In genomic region chr13:49908637-49909036, GRCh38 we compare ENCODE assay signal across 17 cellular contexts. TPM values are rescaled to one million over a fixed set of nuclear protein-coding genes. Genes with fewer than 3 reads are reported as not detected.
DNase-seq lines count a peak whose midpoint lies in the region; ATAC-seq and TF ChIP-seq lines count a peak whose summit lies in the region.
"Had no signal": no experiment of that assay in that cellular context is flagged by ENCODE, and none has a peak within 500 bp of the region (broad histone marks: within the 10 kb centered on the region; RNA-seq: fewer than 3 reads in every experiment).

No MANE protein-coding gene starts in this region.

- peak; percentile 16 for TF ChIP-seq CTCF in NB4 (IDR thresholded peaks at IDR 0.05; ENCODE audit: low read depth, low read length)
- peak; percentile 43 for TF ChIP-seq CTCF in chondrocyte (IDR thresholded peaks at IDR 0.05)
- TF ChIP-seq CTCF in type B pancreatic cell (conservative IDR thresholded peaks at IDR 0.05), result peak; percentile 29

- peak; percentile 5 for DNase-seq in activated CD4-positive, alpha-beta T cell treated with anti-CD3 and anti-CD28 coated beads for 36 hours
- no peak for DNase-seq in activated CD4-positive, alpha-beta T cell treated with anti-CD3 and anti-CD28 coated beads, Interleukin-2, amount 50 U/mL, for 48 hours
- DNase-seq in NB4 (ENCODE audit: low read depth) (peak; percentile 44), chondrocyte (ENCODE audit: low spot score) (no peak), type B pancreatic cell (ENCODE audit: extremely low spot score, unreplicated experiment) (no peak), Right ventricle myocardium superior (no peak), NCI-H1436 treated with DMSO at 0.1 percent for 48 hours (lab: John Stamatoyannopoulos, UW) (no peak), Ammon's horn (ENCODE audit: low spot score) (no peak)
- DNase-seq: activated CD4-positive, alpha-beta memory T cell treated with anti-CD3 and anti-CD28 coated beads for 36 hours; activated T-cell treated with anti-CD3 and anti-CD28 coated beads, Interleukin-2, amount 50 U/mL, for 48 hours; effector CD4-positive, alpha-beta T cell; hypothalamus; NCI-H1092 treated with DMSO at 0.1 percent for 48 hours; stimulated activated CD4-positive, alpha-beta T cell treated with anti-CD3 and anti-CD28 coated beads, Interleukin-2, amount 100 ng/mL, for 48 hours; stimulated activated CD8-positive, alpha-beta memory T cell treated with anti-CD3 and anti-CD28 coated beads, Interleukin-4, amount 100 ng/mL, for 48 hours had no signal

- H3K27ac Mint-ChIP-seq in activated CD4-positive, alpha-beta T cell treated with anti-CD3 and anti-CD28 coated beads for 36 hours, result no peak overlapping the region
- no peak overlapping the region for H3K27ac Mint-ChIP-seq in chondrocyte (ENCODE audit: unreplicated experiment)
- H3K27ac Mint-ChIP-seq in type B pancreatic cell, result no peak overlapping the region
- H3K27ac Mint-ChIP-seq: activated CD4-positive, alpha-beta memory T cell treated with anti-CD3 and anti-CD28 coated beads for 36 hours; activated naive CD8-positive, alpha-beta T cell had no signal

- CTCF ChIA-PET in activated CD4-positive, alpha-beta T cell treated with anti-CD3 and anti-CD28 coated beads for 36 hours (lab: Charles Lee), result interaction anchor here (0.6 kb wide), 1 partner anchor 1125 kb away, joined by 4 read pairs; no protein-coding TSS in a partner anchor

- no peaks in the 10 kb centered on the region for H3K9me3 Mint-ChIP-seq in activated CD4-positive, alpha-beta T cell treated with anti-CD3 and anti-CD28 coated beads for 36 hours (ENCODE audit: low read depth)
- H3K9me3 Mint-ChIP-seq in chondrocyte (ENCODE audit: low read depth) (peaks cover 2% of the 10 kb centered on the region), type B pancreatic cell (peaks cover 6% of the 10 kb centered on the region)
- H3K9me3 Mint-ChIP-seq: activated CD4-positive, alpha-beta memory T cell treated with anti-CD3 and anti-CD28 coated beads for 36 hours had no signal

- H3K4me3 ChIP-seq in NB4 (ENCODE audit: low read depth, low read length), result no peak overlapping the region
- H3K4me3 ChIP-seq: SJSA1 had no signal

- peaks cover 6% of the 10 kb centered on the region for H3K36me3 Mint-ChIP-seq in activated CD4-positive, alpha-beta T cell treated with anti-CD3 and anti-CD28 coated beads for 36 hours (ENCODE audit: low read depth)
- peaks cover 5% of the 10 kb centered on the region for H3K36me3 Mint-ChIP-seq in chondrocyte (ENCODE audit: low read depth)
- H3K36me3 Mint-ChIP-seq in type B pancreatic cell, result peaks cover 5% of the 10 kb centered on the region
- H3K36me3 Mint-ChIP-seq: activated naive CD8-positive, alpha-beta T cell had no signal

- ATAC-seq in activated CD4-positive, alpha-beta T cell treated with anti-CD3 and anti-CD28 coated beads for 36 hours, result no peak
- no peak for ATAC-seq in Right ventricle myocardium superior (ENCODE audit: poor library complexity)

- POLR2A ChIA-PET in activated CD4-positive, alpha-beta T cell treated with anti-CD3 and anti-CD28 coated beads for 36 hours (lab: Charles Lee), result interaction anchor here (0.6 kb wide), 1 partner anchor 17 kb away, joined by 3 read pairs; no protein-coding TSS in a partner anchor

- intact Hi-C loops in activated CD4-positive, alpha-beta T cell treated with anti-CD3 and anti-CD28 coated beads for 36 hours (cut with DNase I, micrococcal nuclease), result no loop called here
- intact Hi-C loops in Right ventricle myocardium superior (cut with DNase I), result no loop called here

- no peak for TF ChIP-seq POLR2A in NB4 (IDR thresholded peaks at IDR 0.05; ENCODE audit: extremely low read depth, insufficient read length)

- no peaks in the 10 kb centered on the region for H3K4me1 Mint-ChIP-seq in activated CD4-positive, alpha-beta T cell treated with anti-CD3 and anti-CD28 coated beads for 36 hours
- H3K4me1 Mint-ChIP-seq in chondrocyte (ENCODE audit: low read depth) (no peaks in the 10 kb centered on the region), type B pancreatic cell (ENCODE audit: unreplicated experiment) (no peaks in the 10 kb centered on the region)

- no peaks in the 10 kb centered on the region for H3K27me3 Mint-ChIP-seq in activated CD4-positive, alpha-beta T cell treated with anti-CD3 and anti-CD28 coated beads for 36 hours
- H3K27me3 Mint-ChIP-seq in chondrocyte (ENCODE audit: low read depth) (no peaks in the 10 kb centered on the region), type B pancreatic cell (no peaks in the 10 kb centered on the region)
- H3K27me3 Mint-ChIP-seq: activated CD4-positive, alpha-beta memory T cell treated with anti-CD3 and anti-CD28 coated beads for 36 hours; activated naive CD8-positive, alpha-beta T cell had no signal

- no peak overlapping the region for H3K4me3 Mint-ChIP-seq in activated CD4-positive, alpha-beta T cell treated with anti-CD3 and anti-CD28 coated beads for 36 hours
- no peak overlapping the region for H3K4me3 Mint-ChIP-seq in chondrocyte (ENCODE audit: unreplicated experiment)
- H3K4me3 Mint-ChIP-seq in type B pancreatic cell, result no peak overlapping the region
- H3K4me3 Mint-ChIP-seq: activated CD4-positive, alpha-beta memory T cell treated with anti-CD3 and anti-CD28 coated beads for 36 hours; activated naive CD8-positive, alpha-beta T cell had no signal

RNA-seq across cellular contexts. Expression of gene SPRYD7, which starts 27.5 kb away (rescaled TPM):
- total RNA-seq in activated CD4-positive, alpha-beta T cell treated with anti-CD3 and anti-CD28 coated beads for 36 hours, result 1 to 10 TPM; 4.8 to 4.9 TPM
- total RNA-seq in chondrocyte (6.9 to 8.8 TPM (median 7.5 TPM) in 3 replicates), type B pancreatic cell (ENCODE audit: low replicate concordance) (6.0 and 7.0 TPM in 2 replicates), Right ventricle myocardium superior (10.0 TPM)

Comparison
In these comparisons a context has a peak if more than half of its experiments do, and no peak if none do; other contexts are left out.
1. DNase-seq: peak in activated CD4-positive, alpha-beta T cell treated with anti-CD3 and anti-CD28 coated beads for 36 hours (single experiment) and NB4 (single experiment); none in activated CD4-positive, alpha-beta T cell treated with anti-CD3 and anti-CD28 coated beads, Interleukin-2, amount 50 U/mL, for 48 hours (0 of 2), chondrocyte (single experiment), type B pancreatic cell (single experiment), Right ventricle myocardium superior (single experiment), NCI-H1436 treated with DMSO at 0.1 percent for 48 hours (single experiment) and Ammon's horn (single experiment).
2. Peak in every context shown above with its lines, with median percentiles within 50 percentile points of each other: CTCF ChIP-seq.